Comparison of ENCODE assay signal across 8 cellular contexts in the genomic region with DNA sequence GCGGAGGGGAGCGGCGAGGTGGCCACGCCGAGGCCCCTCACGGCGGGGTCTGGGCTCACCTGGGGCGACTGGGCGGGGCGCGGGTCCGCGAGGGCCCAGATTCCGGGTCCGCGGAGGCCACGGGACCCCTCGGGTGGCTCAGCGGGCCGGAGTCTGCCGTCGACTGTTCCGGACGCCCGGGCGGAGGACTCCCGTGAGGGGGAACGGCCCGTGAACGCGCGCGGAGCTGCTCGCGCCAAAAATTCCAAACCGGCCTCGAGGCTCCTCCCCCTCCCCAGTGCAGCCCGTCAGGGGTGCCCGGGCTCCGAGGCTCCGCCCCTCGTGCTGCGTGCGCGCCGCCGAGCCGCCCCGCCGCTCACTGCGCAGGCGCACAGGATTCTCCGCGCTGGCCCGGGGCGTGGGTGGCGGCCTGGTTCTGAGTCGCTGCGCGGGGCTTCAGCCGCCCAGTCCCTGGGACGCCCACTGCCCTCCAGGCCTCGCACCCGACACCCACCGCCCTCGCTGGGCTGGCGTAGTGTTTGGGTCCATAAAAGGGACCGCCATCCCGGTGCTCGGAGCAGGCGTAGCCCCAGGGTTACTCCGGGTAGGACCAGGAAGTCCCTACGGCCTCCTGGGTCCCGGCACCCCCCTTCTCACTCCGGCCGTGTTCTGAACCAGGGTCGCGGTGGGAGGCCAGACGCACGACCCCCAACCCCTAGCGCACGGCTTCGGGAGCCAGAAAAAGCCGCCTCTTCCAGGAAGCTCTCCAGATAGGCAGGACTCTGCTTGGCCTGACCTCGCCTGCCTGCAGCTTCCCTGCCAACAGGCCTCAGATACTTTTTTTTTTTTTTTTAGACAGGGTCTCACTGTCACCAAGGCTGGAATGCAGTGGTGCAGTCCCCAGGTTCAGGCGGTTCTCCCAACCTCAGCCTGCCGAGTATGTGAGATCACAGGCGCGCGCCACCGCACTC. TPM values are rescaled to one million over a fixed set of nuclear protein-coding genes. Genes with fewer than 3 reads are reported as not detected.
DNase-seq lines count a peak whose midpoint lies in the region; ATAC-seq, FAIRE-seq and TF ChIP-seq lines count a peak whose summit lies in the region.

Gene PKMYT1, minus strand, starts transcription at position 220 of the 950 bp plus-strand sequence. CDS start 789 bp downstream, outside the sequence.

- H3K36me3 Mint-ChIP-seq in activated B cell treated with CpG ODN at 0.5 μM for 24 hours (ENCODE audit: low read depth) (no peaks in the 10 kb centered on the region), immature natural killer cell (no peaks in the 10 kb centered on the region)

- peak within 1 kb of the TSS; percentile 84 for H3K4me3 Mint-ChIP-seq in activated B cell treated with CpG ODN at 0.5 μM for 24 hours
- H3K4me3 Mint-ChIP-seq in immature natural killer cell: peak within 1 kb of the TSS; percentile 78 to 89 (median 83)

- peak within 1 kb of the TSS; percentile 78 for H3K27ac Mint-ChIP-seq in activated B cell treated with CpG ODN at 0.5 μM for 24 hours
- peak within 1 kb of the TSS; percentile 67 to 85 (median 76) for H3K27ac Mint-ChIP-seq in immature natural killer cell

- H3K4me1 Mint-ChIP-seq in activated B cell treated with CpG ODN at 0.5 μM for 24 hours: peaks cover 27% of the 10 kb centered on the region
- peaks cover 15 to 18% of the 10 kb centered on the region in 2 donors for H3K4me1 Mint-ChIP-seq in immature natural killer cell

- TF ChIP-seq CTCF in activated B cell treated with CpG ODN at 0.5 μM for 24 hours (IDR thresholded peaks at IDR 0.05) (no peak), bronchial epithelial cell (IDR thresholded peaks at IDR 0.05; ENCODE audit: insufficient read depth, low read length, severe bottlenecking) (no peak)

- H3K4me3 ChIP-seq in bronchial epithelial cell (ENCODE audit: low read depth, low read length): peak within 1 kb of the TSS; percentile 65

- DNase-seq in ACHN (peak; percentile 91), NCI-H2196 treated with DMSO at 0.1 percent for 48 hours (lab: John Stamatoyannopoulos, UW; ENCODE audit: unreplicated experiment) (peak; percentile 87), activated B cell treated with CpG ODN at 0.5 μM for 24 hours (peak; percentile 97), bronchial epithelial cell (ENCODE audit: low read depth) (peak; percentile 66), immature natural killer cell (peak; percentile 95 to 96 (median 96)), smooth muscle cell of the brain vasculature (ENCODE audit: low read depth, low spot score) (peak; percentile 52)

- no peaks in the 10 kb centered on the region for H3K36me3 ChIP-seq in bronchial epithelial cell (ENCODE audit: control insufficient read depth, insufficient read depth, low read length)

- CTCF ChIA-PET in activated B cell treated with CpG ODN at 0.5 μM for 24 hours (lab: Charles Lee): no interaction called here

- no peaks in the 10 kb centered on the region for H3K27me3 Mint-ChIP-seq in activated B cell treated with CpG ODN at 0.5 μM for 24 hours
- H3K27me3 Mint-ChIP-seq in immature natural killer cell (ENCODE audit: low read depth in 3 of 3): peaks cover 2 to 6% (median 3%) of the 10 kb centered on the region in 3 donors

- H3K27me3 ChIP-seq in bronchial epithelial cell (ENCODE audit: control insufficient read depth, insufficient read depth, low read length): no peaks in the 10 kb centered on the region

- POLR2A ChIA-PET in activated B cell treated with CpG ODN at 0.5 μM for 24 hours (lab: Charles Lee): interaction anchor here (0.5 to 1.5 kb wide), 19 partner anchors 9 to 567 kb away, joined by 3 to 12 read pairs (median 4); partner anchors contain the start of genes ELOB, KCTD5, KREMEN2 and PAQR4

- ATAC-seq in GM18867 (IDR thresholded peaks at IDR 0.05; ENCODE audit: unreplicated experiment): peak; percentile 78
- peak; percentile 62 for ATAC-seq in HG03097 (IDR thresholded peaks at IDR 0.05; ENCODE audit: low FRiP score, unreplicated experiment)
- ATAC-seq in activated B cell treated with CpG ODN at 0.5 μM for 24 hours (ENCODE audit: low read depth): peak; percentile 90

- in situ Hi-C loops in ACHN (cut with HindIII; ENCODE audit: low pct_ligation_motif_present, low pct_unique_long_range_greater_than_20kb, low sequenced_read_pairs): no loop called here

- H3K9me3 Mint-ChIP-seq in activated B cell treated with CpG ODN at 0.5 μM for 24 hours (no peaks in the 10 kb centered on the region), immature natural killer cell (no peaks in the 10 kb centered on the region)

- intact Hi-C loops in activated B cell treated with CpG ODN at 0.5 μM for 24 hours (cut with micrococcal nuclease): loop anchor here (1.0 kb wide), 2 partner anchors 11 to 44 kb away; partner anchors contain the start of genes PAQR4 and THOC6

- FAIRE-seq in bronchial epithelial cell (lab: Jason Lieb, UNC): no peak

RNA-seq across cellular contexts. Expression of gene PKMYT1, which starts in this region (rescaled TPM):
- 3.8 and 4.3 TPM in 2 replicates for total RNA-seq in activated B cell treated with CpG ODN at 0.5 μM for 24 hours
- 0.26 and 0.51 TPM in 2 replicates for total RNA-seq in bronchial epithelial cell
- polyA plus RNA-seq in immature natural killer cell: 1 to 10 TPM in 2 of 3 donors, not detected in 1; 3.2 to 4.3 TPM

Comparison
In these comparisons a context has a peak if more than half of its experiments do, and no peak if none do; other contexts are left out.
1. Peak in every context shown above with its lines: DNase-seq, ATAC-seq and H3K4me3 ChIP-seq.
2. Peak in DNase-seq and H3K4me3 ChIP-seq in bronchial epithelial cell; RNA of the gene not detected or under 1 TPM.